8 cellular contexts compared by ENCODE assay signal in genomic region chr12:14629832-14630688, GRCh38.
A peak's percentile ranks its signal among the peaks of the same experiment; 100 is the strongest.
DNase-seq lines count a peak whose midpoint lies in the region; ATAC-seq and TF ChIP-seq lines count a peak whose summit lies in the region.

No MANE protein-coding gene starts in this region.

- peak; percentile 58 for DNase-seq in CD14-positive monocyte (ENCODE audit: low spot score)
- peak; percentile 88 for DNase-seq in NCI-H526 treated with DMSO at 0.1 percent for 48 hours (lab: John Stamatoyannopoulos, UW)
- DNase-seq in activated CD4-positive, alpha-beta T cell treated with anti-CD3 and anti-CD28 coated beads, Interleukin-2, amount 10 ng/mL, durations not matched to agents 7 days and 5 days, result peak; percentile 70
- peak in 9 of 10 donors; percentile 52 to 80 (median 63) for DNase-seq in dorsolateral prefrontal cortex
- peak; percentile 64 for DNase-seq in lung (ENCODE audit: low spot score)
- peak; percentile 5 for DNase-seq in stimulated activated CD8-positive, alpha-beta memory T cell treated with anti-CD3 and anti-CD28 coated beads, Interleukin-15, amount 100 ng/mL, for 24 hours (ENCODE audit: low read depth)

- WGBS in lung, 2 donors, result 21% methylated on average over 8 of the region's 8 CpGs

- CTCF ChIA-PET in activated CD4-positive, alpha-beta T cell treated with anti-CD3 and anti-CD28 coated beads, Interleukin-2, amount 10 ng/mL, durations not matched to agents 7 days and 5 days (lab: Charles Lee), result interaction anchor here (0.6 to 2.0 kb wide), 8 partner anchors 9 to 125 kb away, joined by 3 to 12 read pairs (median 3); no protein-coding TSS in a partner anchor

- no peaks in the 10 kb centered on the region for H3K9me3 ChIP-seq in lung (ENCODE audit: control insufficient read depth in 2 of 2, insufficient read depth in 1 of 2, low read length in 1 of 2)

- peaks cover 4% of the 10 kb centered on the region for H3K4me1 Mint-ChIP-seq in CD14-positive monocyte
- peaks cover 1% of the 10 kb centered on the region for H3K4me1 Mint-ChIP-seq in activated CD4-positive, alpha-beta T cell treated with anti-CD3 and anti-CD28 coated beads, Interleukin-2, amount 10 ng/mL, durations not matched to agents 7 days and 5 days

- no peak overlapping the region for H3K27ac Mint-ChIP-seq in CD14-positive monocyte
- H3K27ac Mint-ChIP-seq in activated CD4-positive, alpha-beta T cell treated with anti-CD3 and anti-CD28 coated beads, Interleukin-2, amount 10 ng/mL, durations not matched to agents 7 days and 5 days, result no peak overlapping the region

- H3K36me3 ChIP-seq in lung (ENCODE audit: control insufficient read depth in 2 of 2, insufficient read depth in 2 of 2, low read length in 2 of 2), result no peaks in the 10 kb centered on the region

- H3K4me3 ChIP-seq in dorsolateral prefrontal cortex (no peak overlapping the region), lung (no peak overlapping the region)

- H3K4me3 Mint-ChIP-seq in CD14-positive monocyte, result no peak overlapping the region
- no peak overlapping the region for H3K4me3 Mint-ChIP-seq in activated CD4-positive, alpha-beta T cell treated with anti-CD3 and anti-CD28 coated beads, Interleukin-2, amount 10 ng/mL, durations not matched to agents 7 days and 5 days

- TF ChIP-seq CTCF in CD14-positive monocyte (IDR thresholded peaks at IDR 0.05), result peak; percentile 97
- peak; percentile 41 to 96 (median 83) for TF ChIP-seq CTCF in dorsolateral prefrontal cortex (IDR thresholded peaks at IDR 0.05 in 54 of 56, conservative IDR thresholded peaks at IDR 0.05 in 2 of 56; ENCODE audit: low read depth in 1 of 56, partially characterized antibody in 56 of 56)
- TF ChIP-seq CTCF in lung (IDR thresholded peaks at IDR 0.05; ENCODE audit: control extremely low read depth, extremely low read depth), result peak; percentile 98

- H3K4me1 ChIP-seq in lung (ENCODE audit: control insufficient read depth in 2 of 2, insufficient read depth in 2 of 2, low read length in 2 of 2), result no peaks in the 10 kb centered on the region

- peaks cover 0 to 2% (median 0%) of the 10 kb centered on the region in 7 donors for H3K9me3 Mint-ChIP-seq in CD14-positive monocyte
- H3K9me3 Mint-ChIP-seq in activated CD4-positive, alpha-beta T cell treated with anti-CD3 and anti-CD28 coated beads, Interleukin-2, amount 10 ng/mL, durations not matched to agents 7 days and 5 days, result peaks cover 2% of the 10 kb centered on the region

- H3K27ac ChIP-seq in dorsolateral prefrontal cortex, result no peak overlapping the region
- no peak overlapping the region for H3K27ac ChIP-seq in lung (ENCODE audit: low read depth in 1 of 2, low read length in 1 of 2)

- ATAC-seq in GM19351 (IDR thresholded peaks at IDR 0.05; ENCODE audit: unreplicated experiment) (peak; percentile 100), HG03442 (IDR thresholded peaks at IDR 0.05; ENCODE audit: unreplicated experiment) (peak; percentile 98), lung (ENCODE audit: insufficient read depth, low FRiP score) (peak; percentile 91)

- peaks cover 0 to 2% of the 10 kb centered on the region in 2 donors for H3K36me3 Mint-ChIP-seq in CD14-positive monocyte
- no peaks in the 10 kb centered on the region for H3K36me3 Mint-ChIP-seq in activated CD4-positive, alpha-beta T cell treated with anti-CD3 and anti-CD28 coated beads, Interleukin-2, amount 10 ng/mL, durations not matched to agents 7 days and 5 days (ENCODE audit: low read depth)

- POLR2A ChIA-PET in activated CD4-positive, alpha-beta T cell treated with anti-CD3 and anti-CD28 coated beads, Interleukin-2, amount 10 ng/mL, durations not matched to agents 7 days and 5 days (lab: Charles Lee), result interaction anchor here (0.6 kb wide), 1 partner anchor 772 kb away, joined by 5 read pairs; no protein-coding TSS in a partner anchor

- H3K27me3 ChIP-seq in dorsolateral prefrontal cortex (no peaks in the 10 kb centered on the region), lung (ENCODE audit: control insufficient read depth, insufficient read depth) (no peaks in the 10 kb centered on the region)

- intact Hi-C loops in CD14-positive monocyte (cut with micrococcal nuclease), result loop anchor here (5.0 kb wide), 2 partner anchors 82 to 87 kb away; no protein-coding TSS in a partner anchor
- intact Hi-C loops in dorsolateral prefrontal cortex (cut with DNase I), result loop anchor here (5.0 to 10.0 kb wide), 2 partner anchors 37 to 395 kb away; no protein-coding TSS in a partner anchor

- peaks cover 0 to 7% (median 1%) of the 10 kb centered on the region in 3 donors for H3K27me3 Mint-ChIP-seq in CD14-positive monocyte (ENCODE audit: low read depth in 3 of 3)
- peaks cover 8% of the 10 kb centered on the region for H3K27me3 Mint-ChIP-seq in activated CD4-positive, alpha-beta T cell treated with anti-CD3 and anti-CD28 coated beads, Interleukin-2, amount 10 ng/mL, durations not matched to agents 7 days and 5 days

Comparison
In these comparisons a context has a peak if more than half of its experiments do, and no peak if none do; other contexts are left out.
1. DNase-seq: peak in every context shown above with its lines; median percentile 88 in NCI-H526 treated with DMSO at 0.1 percent for 48 hours; 70 in activated CD4-positive, alpha-beta T cell treated with anti-CD3 and anti-CD28 coated beads, Interleukin-2, amount 10 ng/mL, durations not matched to agents 7 days and 5 days; 64 in lung; 63 in dorsolateral prefrontal cortex; 58 in CD14-positive monocyte; 5 in stimulated activated CD8-positive, alpha-beta memory T cell treated with anti-CD3 and anti-CD28 coated beads, Interleukin-15, amount 100 ng/mL, for 24 hours.